9 cellular contexts compared by ENCODE assay signal in genomic region chr5:402615-403359, GRCh38. TPM values are rescaled to one million over a fixed set of nuclear protein-coding genes. Genes with fewer than 3 reads are reported as not detected.
DNase-seq lines count a peak whose midpoint lies in the region; ATAC-seq and TF ChIP-seq lines count a peak whose summit lies in the region.
"Had no signal": no experiment of that assay in that cellular context is flagged by ENCODE, and none has a peak within 500 bp of the region (broad histone marks: within the 10 kb centered on the region; RNA-seq: fewer than 3 reads in every experiment).

No MANE protein-coding gene starts in this region.

- peak overlapping the region; percentile 75 for H4K91ac ChIP-seq in trophoblast cell (ENCODE audit: low read depth, low read length)

- no peak overlapping the region for H3K23ac ChIP-seq in trophoblast cell (ENCODE audit: low read length)

- peaks cover 49% of the 10 kb centered on the region for H3K4me1 ChIP-seq in OCI-LY1 (ENCODE audit: insufficient read depth, low read length, severe bottlenecking)
- peaks cover 3 to 14% of the 10 kb centered on the region in 2 experiments for H3K4me1 ChIP-seq in trophoblast cell (ENCODE audit: control insufficient read depth in 1 of 2, insufficient read depth in 2 of 2, low read length in 2 of 2)

- H3K27ac ChIP-seq in OCI-LY1 (ENCODE audit: low read depth, low read length, poor library complexity, severe bottlenecking) (peak overlapping the region; percentile 80), trophoblast cell (ENCODE audit: low read depth, low read length) (peak overlapping the region; percentile 28)

- H3K9me2 ChIP-seq in OCI-LY1 (ENCODE audit: low read depth, low read length), result no peaks in the 10 kb centered on the region

- CTCF ChIA-PET in HEK293T (lab: Yijun Ruan, JAX), result interaction anchor here (2.3 kb wide), 1 partner anchor 11 kb away, joined by 18 read pairs; no protein-coding TSS in a partner anchor

- no CpG with 5 or more reads among the region's 20 CpGs for WGBS in trophoblast cell (ENCODE audit: extremely low coverage, insufficient coverage, insufficient read length)

- no peak overlapping the region for H3K4ac ChIP-seq in trophoblast cell (ENCODE audit: low read depth, low read length)

- H4K8ac ChIP-seq in trophoblast cell (ENCODE audit: low read depth, low read length), result no peak overlapping the region

- H4K20me1 ChIP-seq in OCI-LY1 (ENCODE audit: insufficient read depth, low read length), result no peaks in the 10 kb centered on the region

- H3F3A ChIP-seq in OCI-LY1 (ENCODE audit: insufficient read depth, low read length), result no peaks in the 10 kb centered on the region

- peak overlapping the region; percentile 39 for H2BK120ac ChIP-seq in trophoblast cell (ENCODE audit: insufficient read depth, low read length, poor library complexity)

- H3K79me2 ChIP-seq in OCI-LY1 (ENCODE audit: insufficient read depth, low read length) (no peaks in the 10 kb centered on the region), trophoblast cell (ENCODE audit: control insufficient read depth, insufficient read depth, low read length, poor library complexity) (no peaks in the 10 kb centered on the region)

- peak; percentile 31; the same call in 1 of the 2 replicates for TF ChIP-seq CTCF in OCI-LY1 (IDR thresholded peaks at IDR 0.05; ENCODE audit: low read length)

- no peak overlapping the region for H3K4me3 ChIP-seq in OCI-LY1 (ENCODE audit: low read depth, low read length, poor library complexity, severe bottlenecking)
- H3K4me3 ChIP-seq in trophoblast cell (ENCODE audit: low read depth, low read length), result no peak overlapping the region

- H2BK12ac ChIP-seq in trophoblast cell (ENCODE audit: low read length), result no peak overlapping the region

- DNase-seq in GM19238 (ENCODE audit: insufficient read length, low spot score), result peak; percentile 50
- peak; percentile 88 to 97 for DNase-seq in trophoblast cell
- no peak for DNase-seq in HEK293T (ENCODE audit: extremely low spot score)
- DNase-seq in EL, result no peak
- DNase-seq in activated CD4-positive, alpha-beta T cell treated with anti-CD3 and anti-CD28 coated beads, Interleukin-2, amount 50 U/mL, for 4 hours, result no peak
- DNase-seq: midbrain had no signal

- POLR2A ChIA-PET in HEK293T (lab: Yijun Ruan, JAX), result interaction anchor here (5.5 kb wide), 1 partner anchor 11 kb away, joined by 39 read pairs; no protein-coding TSS in a partner anchor

- no peaks in the 10 kb centered on the region for H3K27me3 ChIP-seq in OCI-LY1 (ENCODE audit: insufficient read depth, low read length)
- H3K27me3 ChIP-seq in trophoblast cell (ENCODE audit: insufficient read depth, low read length), result no peaks in the 10 kb centered on the region

- H2AFZ ChIP-seq in OCI-LY1 (ENCODE audit: low read length) (no peak overlapping the region), trophoblast cell (ENCODE audit: insufficient read depth, low read length, poor library complexity) (no peak overlapping the region)

- H2BK5ac ChIP-seq in trophoblast cell (ENCODE audit: low read depth, low read length, poor library complexity), result peak overlapping the region; percentile 25

- H3K4me2 ChIP-seq in OCI-LY1 (ENCODE audit: low read length) (peak overlapping the region; percentile 33), trophoblast cell (ENCODE audit: low read length) (no peak overlapping the region)

- H3K9ac ChIP-seq in OCI-LY1 (ENCODE audit: low read length) (no peak overlapping the region; the same call in 1 of the 2 replicates), trophoblast cell (ENCODE audit: low read length) (no peak overlapping the region)

- H3K14ac ChIP-seq in trophoblast cell (ENCODE audit: low read length), result no peak overlapping the region

- H2AK5ac ChIP-seq in trophoblast cell (ENCODE audit: low read length), result no peak overlapping the region

- ATAC-seq in HG02678 (IDR thresholded peaks at IDR 0.05; ENCODE audit: unreplicated experiment), result peak; percentile 64
- ATAC-seq in GM18498 (IDR thresholded peaks at IDR 0.05; ENCODE audit: unreplicated experiment), result no peak

- H3K36me3 ChIP-seq in OCI-LY1 (ENCODE audit: insufficient read depth, low read length) (peaks cover 6% of the 10 kb centered on the region; the same call in 1 of the 2 replicates), trophoblast cell (ENCODE audit: control insufficient read depth in 1 of 2, insufficient read depth in 2 of 2, low read length in 2 of 2) (no peaks in the 10 kb centered on the region)

- peaks cover 8% of the 10 kb centered on the region for H3K79me1 ChIP-seq in trophoblast cell (ENCODE audit: low read length)

- no peaks in the 10 kb centered on the region for H3K9me3 ChIP-seq in OCI-LY1 (ENCODE audit: low read length)
- peaks cover 2% of the 10 kb centered on the region for H3K9me3 ChIP-seq in trophoblast cell (ENCODE audit: insufficient read depth, low read depth, low read length)

- H3K18ac ChIP-seq in trophoblast cell (ENCODE audit: low read length), result no peak overlapping the region

- no peak overlapping the region for H4K12ac ChIP-seq in trophoblast cell (ENCODE audit: low read depth, low read length)

TF ChIP-seq in HEK293T, 16 proteins besides CTCF, POLR2A, EP300 and RAD21:
- TF ChIP-seq FOXK2 (IDR thresholded peaks at IDR 0.05) (no peak), ZNF384 (IDR thresholded peaks at IDR 0.05) (no peak), L3MBTL2 (conservative IDR thresholded peaks at IDR 0.05) (no peak), ARNT (IDR thresholded peaks at IDR 0.05) (no peak), FOXM1 (IDR thresholded peaks at IDR 0.05; ENCODE audit: borderline replicate concordance) (no peak), PKNOX1 (IDR thresholded peaks at IDR 0.05) (no peak), SUZ12 (IDR thresholded peaks at IDR 0.05) (no peak), HDGF (IDR thresholded peaks at IDR 0.05; ENCODE audit: borderline replicate concordance) (no peak), TARDBP (IDR thresholded peaks at IDR 0.05) (no peak), CTBP1 (IDR thresholded peaks at IDR 0.05; ENCODE audit: borderline replicate concordance) (no peak), ELF4 (IDR thresholded peaks at IDR 0.05) (no peak)
TF ChIP-seq in HEK293T: peak in this region for 0.

RNA-seq across cellular contexts. Expression of gene EXOC3, which starts 40.2 kb away (rescaled TPM):
- polyA plus RNA-seq in trophoblast cell (2013), result 24.0 and 24.2 TPM in 2 replicates

Comparison
In these comparisons a context has a peak if more than half of its experiments do, and no peak if none do; other contexts are left out.
1. DNase-seq: peak in GM19238 (single experiment) and trophoblast cell (2 of 2); none in HEK293T (single experiment), EL (single experiment) and activated CD4-positive, alpha-beta T cell treated with anti-CD3 and anti-CD28 coated beads, Interleukin-2, amount 50 U/mL, for 4 hours (0 of 2).